ENCODE assay signal across 9 cellular contexts in the genomic region with DNA sequence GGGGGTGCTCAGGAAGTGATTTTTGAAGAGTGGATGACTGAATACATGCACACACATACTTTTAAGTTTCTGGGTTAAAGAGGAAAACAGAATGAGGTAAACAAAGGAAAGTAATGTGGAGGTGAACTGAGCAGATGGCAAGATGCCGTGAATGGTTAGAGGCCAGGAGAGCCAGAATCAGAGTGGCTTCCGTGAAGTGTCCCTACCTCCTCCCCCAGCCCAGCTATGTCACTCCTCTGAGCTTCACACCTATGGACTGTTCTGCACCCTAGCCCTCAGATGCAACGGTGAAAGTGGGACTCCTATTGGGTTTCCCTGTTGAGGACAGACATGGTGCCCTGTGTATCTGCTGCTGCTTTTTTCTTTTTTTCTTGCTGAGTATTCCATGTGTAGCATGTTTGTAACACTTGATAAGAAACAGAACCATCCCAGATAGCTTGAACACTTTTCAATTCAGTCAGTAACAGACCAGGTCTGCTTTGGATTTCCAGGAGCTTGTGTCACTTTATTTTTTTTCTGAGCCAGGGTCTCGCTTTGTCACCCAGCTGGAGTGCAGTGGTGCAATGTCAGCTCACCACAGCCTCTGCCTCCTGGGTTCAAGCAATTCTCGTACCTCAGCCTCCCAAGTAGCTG. TPM values are rescaled to one million over a fixed set of nuclear protein-coding genes. Genes with fewer than 3 reads are reported as not detected.
DNase-seq lines count a peak whose midpoint lies in the region; ATAC-seq, FAIRE-seq and TF ChIP-seq lines count a peak whose summit lies in the region.
"Had no signal": no experiment of that assay in that cellular context is flagged by ENCODE, and none has a peak within 500 bp of the region (broad histone marks: within the 10 kb centered on the region; RNA-seq: fewer than 3 reads in every experiment).

No MANE protein-coding gene starts in this region.

- ATAC-seq in HepG2 (no peak), right lobe of liver (no peak), HG03439 (IDR thresholded peaks at IDR 0.05; ENCODE audit: unreplicated experiment) (peak; percentile 23)

- H3K36me3 ChIP-seq in HepG2 (replicated peaks in 1 of 2; ENCODE audit: control insufficient read depth in 1 of 2, insufficient read depth in 2 of 2, low read length in 2 of 2): peaks cover 9 to 31% of the 10 kb centered on the region in 2 experiments
- peaks cover 0 to 3% (median 0%) of the 10 kb centered on the region in 4 donors for H3K36me3 ChIP-seq in right lobe of liver
- peaks cover 0 to 7% (median 2%) of the 10 kb centered on the region in 4 donors for H3K36me3 ChIP-seq in esophagus muscularis mucosa

- no TSS peak for BruUV-seq in HepG2 (replicated peaks; lab: Mats Ljungman, UMichigan)

- H4K20me1 ChIP-seq in HepG2 (ENCODE audit: insufficient read depth, low read length): no peaks in the 10 kb centered on the region

- POLR2A ChIA-PET in HepG2 (lab: Yijun Ruan, JAX): interaction anchor here (0.9 to 3.8 kb wide), 5 partner anchors 24 to 74 kb away, joined by 3 to 14 read pairs (median 4); a partner anchor contains a TSS

- H3K4me1 ChIP-seq in HepG2 (ENCODE audit: insufficient read depth, low read length) (peaks cover 66% of the 10 kb centered on the region), right lobe of liver (peaks cover 0 to 24% (median 10%) of the 10 kb centered on the region in 4 donors), esophagus muscularis mucosa (peaks cover 29 to 87% (median 74%) of the 10 kb centered on the region in 4 donors)

- 97% methylated on average over 5 of the region's 5 CpGs for WGBS in HepG2 (ENCODE audit: low lambda C conversion rate)
- 93% methylated on average over 3 of the region's 5 CpGs for WGBS in right lobe of liver (ENCODE audit: insufficient coverage, low coverage, low lambda C conversion rate, missing lambda C conversion rate)
- WGBS in esophagus muscularis mucosa: 74% methylated on average over 5 of the region's 5 CpGs

- no peak overlapping the region for H3K4me2 ChIP-seq in HepG2 (ENCODE audit: low read depth, low read length)

- H3K27ac ChIP-seq in HepG2 (ENCODE audit: extremely low read length, insufficient read depth, low read length) (peak overlapping the region; percentile 83), right lobe of liver (no peak overlapping the region), esophagus muscularis mucosa (replicated peaks in 1 of 4) (peak overlapping the region in 3 of 4 donors; percentile 74 to 83 (median 80))

- H3K9me3 ChIP-seq in HepG2 (ENCODE audit: low read length) (no peaks in the 10 kb centered on the region), right lobe of liver (no peaks in the 10 kb centered on the region), esophagus muscularis mucosa (no peaks in the 10 kb centered on the region)

- FAIRE-seq in HepG2 (lab: Jason Lieb, UNC): no peak

- no peak overlapping the region for H3K4me3 ChIP-seq in HepG2 (replicated peaks in 1 of 3; ENCODE audit: insufficient read depth in 1 of 3, low read depth in 2 of 3, low read length in 3 of 3)
- H3K4me3 ChIP-seq in right lobe of liver: no peak overlapping the region
- no peak overlapping the region for H3K4me3 ChIP-seq in esophagus muscularis mucosa

- H3K79me2 ChIP-seq in HepG2 (ENCODE audit: insufficient read depth, low read length): peaks cover 8% of the 10 kb centered on the region

- TF ChIP-seq RAD21 in HepG2 (CRISPR knock-in tag; IDR thresholded peaks at IDR 0.05): no peak

- TF ChIP-seq EP300 in HepG2 (IDR thresholded peaks at IDR 0.05; ENCODE audit: low read depth in 2 of 2, low read length in 2 of 2) (no peak), HepG2 (CRISPR knock-in tag; IDR thresholded peaks at IDR 0.05; ENCODE audit: borderline replicate concordance) (no peak), esophagus muscularis mucosa (IDR thresholded peaks at IDR 0.05) (no peak)

- intact Hi-C loops in HepG2 (cut with micrococcal nuclease; ENCODE audit: unreplicated experiment) (no loop called here), right lobe of liver (cut with DNase I) (no loop called here), esophagus muscularis mucosa (cut with DNase I) (no loop called here), posterior vena cava (cut with DNase I) (no loop called here)

- no peak for DNase-seq in HepG2 (ENCODE audit: low spot score)
- DNase-seq in right lobe of liver: no peak
- DNase-seq in esophagus muscularis mucosa (ENCODE audit: extremely low spot score): no peak
- no peak for DNase-seq in DMS 273 (lab: John Stamatoyannopoulos, UW; ENCODE audit: unreplicated experiment)
- DNase-seq in amygdala (lab: John Stamatoyannopoulos, UW): no peak
- no peak for DNase-seq in posterior vena cava (ENCODE audit: low spot score)
- no peak for DNase-seq in D341Med (ENCODE audit: low spot score)
- DNase-seq: NCI-H774 had no signal

- no peak overlapping the region for H3K9ac ChIP-seq in HepG2 (ENCODE audit: insufficient read depth, low read depth, low read length)

- CTCF ChIA-PET in HepG2 (lab: Yijun Ruan, JAX; ENCODE audit: low intra/inter-chr PET ratio, low total read pairs): no interaction called here

- H3K27me3 ChIP-seq in HepG2 (ENCODE audit: control insufficient read depth in 1 of 2, insufficient read depth in 2 of 2, low read length in 2 of 2) (no peaks in the 10 kb centered on the region), right lobe of liver (no peaks in the 10 kb centered on the region), esophagus muscularis mucosa (no peaks in the 10 kb centered on the region)

- in situ Hi-C loops in HepG2 (cut with HindIII; ENCODE audit: extremely low pct_ligation_motif_present, low pct_unique_long_range_greater_than_20kb): no loop called here

- no peak for TF ChIP-seq CTCF in HepG2 (CRISPR knock-in tag; IDR thresholded peaks at IDR 0.05)
- no peak for TF ChIP-seq CTCF in right lobe of liver (IDR thresholded peaks at IDR 0.05)
- TF ChIP-seq CTCF in esophagus muscularis mucosa (IDR thresholded peaks at IDR 0.05): no peak

- no peak overlapping the region for H2AFZ ChIP-seq in HepG2 (ENCODE audit: low read length)

- TF ChIP-seq POLR2A in HepG2 (IDR thresholded peaks at IDR 0.05; ENCODE audit: insufficient read depth in 1 of 2, low read depth in 2 of 2, low read length in 2 of 2) (no peak), right lobe of liver (IDR thresholded peaks at IDR 0.05) (no peak), esophagus muscularis mucosa (IDR thresholded peaks at IDR 0.05; ENCODE audit: low read depth) (no peak)

TF ChIP-seq in HepG2, 621 proteins besides CTCF, POLR2A, EP300 and RAD21 (continues in another document):
- no peak for TF ChIP-seq ZNF746 (CRISPR knock-in tag; IDR thresholded peaks at IDR 0.05)

RNA-seq across cellular contexts. Expression of a gene that starts 43.9 kb away (rescaled TPM):
- 5.8 and 8.8 TPM in 2 replicates for total RNA-seq in HepG2 (2016; rRNA removed; fragmentation: Illumina TruSeq; extraction: Trizol)
- 3.1 and 3.4 TPM in 2 replicates for total RNA-seq in HepG2 (2016; cell fraction: cytosol; rRNA removed; fragmentation: Illumina TruSeq; extraction: Trizol; ENCODE audit: low read depth)
- total RNA-seq in HepG2 (2016; cell fraction: insoluble cytoplasmic fraction; rRNA removed; fragmentation: Illumina TruSeq; extraction: Trizol): 5.9 and 8.8 TPM in 2 replicates
- 6.6 and 7.4 TPM in 2 replicates for total RNA-seq in HepG2 (2016; cell fraction: membrane; rRNA removed; fragmentation: Illumina TruSeq; extraction: Trizol)
- total RNA-seq in HepG2 (2016; cell fraction: nucleus; rRNA removed; fragmentation: Illumina TruSeq; extraction: Trizol): 4.6 and 5.1 TPM in 2 replicates
- 6.1 and 11.1 TPM in 2 replicates for polyA plus RNA-seq in HepG2 (2011; rRNA removed)
- polyA plus RNA-seq in HepG2 (2011; cell fraction: cytosol; rRNA removed): 7.0 and 10.6 TPM in 2 replicates
- polyA plus RNA-seq in HepG2 (2011; cell fraction: nucleus; rRNA removed): 18.7 and 18.8 TPM in 2 replicates
- 7.0 and 13.6 TPM in 2 replicates for polyA plus RNA-seq in HepG2 (2012)
- polyA plus RNA-seq in HepG2 (2016; cell fraction: cytosol; fragmentation: Illumina TruSeq; extraction: Trizol; ENCODE audit: low read depth): 1.8 and 1.9 TPM in 2 replicates
- polyA plus RNA-seq in HepG2 (2016; cell fraction: insoluble cytoplasmic fraction; fragmentation: Illumina TruSeq; extraction: Trizol; ENCODE audit: low read depth): 9.2 and 11.0 TPM in 2 replicates
- polyA plus RNA-seq in HepG2 (2016; cell fraction: membrane; fragmentation: Illumina TruSeq; extraction: Trizol; ENCODE audit: low read depth): 5.1 and 5.2 TPM in 2 replicates
- polyA plus RNA-seq in HepG2 (2016; cell fraction: nucleus; fragmentation: Illumina TruSeq; extraction: Trizol; ENCODE audit: insufficient read depth, low read depth): 13.0 and 13.4 TPM in 2 replicates
- polyA minus RNA-seq in HepG2 (2011; rRNA and poly(A)+ RNA removed; ENCODE audit: low replicate concordance): 2.1 and 9.7 TPM in 2 replicates
- 8.9 and 9.3 TPM in 2 replicates for polyA minus RNA-seq in HepG2 (2011; cell fraction: cytosol; rRNA and poly(A)+ RNA removed)
- polyA minus RNA-seq in HepG2 (2011; cell fraction: nucleus; rRNA and poly(A)+ RNA removed): 5.4 and 6.2 TPM in 2 replicates
- 1 to 10 TPM; 1.8 to 8.0 (median 3.1) TPM for total RNA-seq in right lobe of liver
- total RNA-seq in esophagus muscularis mucosa: 10 to 100 TPM in 2 of 4 donors, 1 to 10 TPM in 2; 5.0 to 21.3 (median 11.5) TPM
- total RNA-seq in posterior vena cava: 1 to 10 TPM; 3.7 to 4.2 TPM

RNA-seq across cellular contexts. Expression of a gene that starts 56.5 kb away (rescaled TPM):
- 197 and 250 TPM in 2 replicates for total RNA-seq in HepG2 (2016; rRNA removed; fragmentation: Illumina TruSeq; extraction: Trizol)
- 27.4 and 28.3 TPM in 2 replicates for total RNA-seq in HepG2 (2016; cell fraction: cytosol; rRNA removed; fragmentation: Illumina TruSeq; extraction: Trizol; ENCODE audit: low read depth)
- 203 and 249 TPM in 2 replicates for total RNA-seq in HepG2 (2016; cell fraction: insoluble cytoplasmic fraction; rRNA removed; fragmentation: Illumina TruSeq; extraction: Trizol)
- total RNA-seq in HepG2 (2016; cell fraction: membrane; rRNA removed; fragmentation: Illumina TruSeq; extraction: Trizol): 68.8 and 71.8 TPM in 2 replicates
- 79.5 and 90.1 TPM in 2 replicates for total RNA-seq in HepG2 (2016; cell fraction: nucleus; rRNA removed; fragmentation: Illumina TruSeq; extraction: Trizol)
- 73.2 and 87.6 TPM in 2 replicates for polyA plus RNA-seq in HepG2 (2011; rRNA removed)
- 88.2 and 89.6 TPM in 2 replicates for polyA plus RNA-seq in HepG2 (2011; cell fraction: cytosol; rRNA removed)
- 26.8 and 31.7 TPM in 2 replicates for polyA plus RNA-seq in HepG2 (2011; cell fraction: nucleus; rRNA removed)
- 92.3 and 105 TPM in 2 replicates for polyA plus RNA-seq in HepG2 (2012)
- 24.4 and 24.9 TPM in 2 replicates for polyA plus RNA-seq in HepG2 (2016; cell fraction: cytosol; fragmentation: Illumina TruSeq; extraction: Trizol; ENCODE audit: low read depth)
- polyA plus RNA-seq in HepG2 (2016; cell fraction: insoluble cytoplasmic fraction; fragmentation: Illumina TruSeq; extraction: Trizol; ENCODE audit: low read depth): 266 and 269 TPM in 2 replicates
- 52.5 and 52.7 TPM in 2 replicates for polyA plus RNA-seq in HepG2 (2016; cell fraction: membrane; fragmentation: Illumina TruSeq; extraction: Trizol; ENCODE audit: low read depth)
- polyA plus RNA-seq in HepG2 (2016; cell fraction: nucleus; fragmentation: Illumina TruSeq; extraction: Trizol; ENCODE audit: insufficient read depth, low read depth): 107 and 114 TPM in 2 replicates
- 68.8 and 79.3 TPM in 2 replicates for polyA minus RNA-seq in HepG2 (2011; rRNA and poly(A)+ RNA removed; ENCODE audit: low replicate concordance)
- 36.7 and 40.2 TPM in 2 replicates for polyA minus RNA-seq in HepG2 (2011; cell fraction: cytosol; rRNA and poly(A)+ RNA removed)
- polyA minus RNA-seq in HepG2 (2011; cell fraction: nucleus; rRNA and poly(A)+ RNA removed): 15.1 and 20.1 TPM in 2 replicates
- total RNA-seq in right lobe of liver: 10 to 100 TPM; 18.8 to 33.2 (median 26.7) TPM
- total RNA-seq in esophagus muscularis mucosa: 100 to 1,000 TPM; 130 to 143 (median 136) TPM
- total RNA-seq in posterior vena cava: 10 to 100 TPM; 55.9 to 57.4 TPM

Comparison
In these comparisons a context has a peak if more than half of its experiments do, and no peak if none do; other contexts are left out.
1. H3K27ac ChIP-seq: peak in HepG2 (single experiment) and esophagus muscularis mucosa (3 of 4); none in right lobe of liver (0 of 3).